In the genomic region with DNA sequence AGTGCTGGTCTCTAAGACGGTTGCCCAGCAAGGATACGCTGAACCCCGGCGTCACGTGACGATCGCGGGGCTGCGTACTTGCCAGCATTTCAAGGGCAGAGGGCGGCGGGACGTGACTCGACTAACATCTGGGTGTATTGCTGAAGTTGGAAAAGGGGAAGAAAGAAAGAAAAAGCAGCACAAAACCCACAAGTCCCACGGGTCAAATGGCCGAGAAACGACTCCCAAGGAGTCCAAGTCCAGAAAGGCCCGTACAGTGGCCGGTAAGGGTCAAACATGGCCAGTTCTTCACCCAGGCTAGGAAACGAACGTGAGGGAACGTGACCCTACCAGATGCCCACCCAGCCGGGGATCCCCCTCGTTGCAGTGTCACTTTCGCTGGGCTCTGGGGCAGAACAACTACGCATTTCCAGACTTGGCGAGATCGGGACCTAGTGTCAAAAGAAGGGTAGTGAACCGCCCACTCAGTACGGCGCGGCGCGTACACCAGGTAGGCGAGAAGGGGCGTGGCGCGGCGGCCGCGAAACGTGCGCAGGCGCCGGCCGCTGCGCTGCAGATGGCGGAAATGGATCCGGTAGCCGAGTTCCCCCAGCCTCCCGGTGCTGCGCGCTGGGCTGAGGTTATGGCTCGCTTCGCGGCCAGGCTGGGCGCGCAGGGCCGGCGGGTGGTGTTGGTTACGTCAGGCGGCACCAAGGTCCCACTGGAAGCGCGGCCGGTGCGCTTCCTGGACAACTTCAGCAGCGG, we compare ENCODE assay signal across 1 cellular context.
TF ChIP-seq lines count a peak whose summit lies in the region.

A gene (plus strand): TSS at position 534 of the 744 bp plus-strand sequence. CDS start 23 bp downstream, at position 557.
A gene with protein sequence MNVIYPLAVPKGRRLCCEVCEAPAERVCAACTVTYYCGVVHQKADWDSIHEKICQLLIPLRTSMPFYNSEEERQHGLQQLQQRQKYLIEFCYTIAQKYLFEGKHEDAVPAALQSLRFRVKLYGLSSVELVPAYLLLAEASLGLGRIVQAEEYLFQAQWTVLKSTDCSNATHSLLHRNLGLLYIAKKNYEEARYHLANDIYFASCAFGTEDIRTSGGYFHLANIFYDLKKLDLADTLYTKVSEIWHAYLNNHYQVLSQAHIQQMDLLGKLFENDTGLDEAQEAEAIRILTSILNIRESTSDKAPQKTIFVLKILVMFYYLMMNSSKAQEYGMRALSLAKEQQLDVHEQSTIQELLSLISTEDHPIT (minus strand): TSS at position 13 of the 744 bp plus-strand sequence. CDS start 25 bp downstream, outside the sequence.

TF ChIP-seq in K562, 482 proteins besides CTCF, POLR2A, EP300 and RAD21 (continued from another document and continues in another):
- TF ChIP-seq, protein P1, sequence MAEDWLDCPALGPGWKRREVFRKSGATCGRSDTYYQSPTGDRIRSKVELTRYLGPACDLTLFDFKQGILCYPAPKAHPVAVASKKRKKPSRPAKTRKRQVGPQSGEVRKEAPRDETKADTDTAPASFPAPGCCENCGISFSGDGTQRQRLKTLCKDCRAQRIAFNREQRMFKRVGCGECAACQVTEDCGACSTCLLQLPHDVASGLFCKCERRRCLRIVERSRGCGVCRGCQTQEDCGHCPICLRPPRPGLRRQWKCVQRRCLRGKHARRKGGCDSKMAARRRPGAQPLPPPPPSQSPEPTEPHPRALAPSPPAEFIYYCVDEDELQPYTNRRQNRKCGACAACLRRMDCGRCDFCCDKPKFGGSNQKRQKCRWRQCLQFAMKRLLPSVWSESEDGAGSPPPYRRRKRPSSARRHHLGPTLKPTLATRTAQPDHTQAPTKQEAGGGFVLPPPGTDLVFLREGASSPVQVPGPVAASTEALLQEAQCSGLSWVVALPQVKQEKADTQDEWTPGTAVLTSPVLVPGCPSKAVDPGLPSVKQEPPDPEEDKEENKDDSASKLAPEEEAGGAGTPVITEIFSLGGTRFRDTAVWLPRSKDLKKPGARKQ (CRISPR knock-in tag; IDR thresholded peaks at IDR 0.05), result peak; percentile 62; the same call in 1 of the 2 replicates
- TF ChIP-seq, protein P2, sequence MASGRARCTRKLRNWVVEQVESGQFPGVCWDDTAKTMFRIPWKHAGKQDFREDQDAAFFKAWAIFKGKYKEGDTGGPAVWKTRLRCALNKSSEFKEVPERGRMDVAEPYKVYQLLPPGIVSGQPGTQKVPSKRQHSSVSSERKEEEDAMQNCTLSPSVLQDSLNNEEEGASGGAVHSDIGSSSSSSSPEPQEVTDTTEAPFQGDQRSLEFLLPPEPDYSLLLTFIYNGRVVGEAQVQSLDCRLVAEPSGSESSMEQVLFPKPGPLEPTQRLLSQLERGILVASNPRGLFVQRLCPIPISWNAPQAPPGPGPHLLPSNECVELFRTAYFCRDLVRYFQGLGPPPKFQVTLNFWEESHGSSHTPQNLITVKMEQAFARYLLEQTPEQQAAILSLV (tag; IDR thresholded peaks at IDR 0.05), result no peak
- TF ChIP-seq SMC3 (conservative IDR thresholded peaks at IDR 0.05; ENCODE audit: insufficient read depth, low read depth, low read length) (no peak), HSF4 (CRISPR knock-in tag; IDR thresholded peaks at IDR 0.05; ENCODE audit: borderline replicate concordance) (no peak), ZNF263 (CRISPR knock-in tag; IDR thresholded peaks at IDR 0.05; ENCODE audit: borderline replicate concordance) (no peak), ERF (CRISPR knock-in tag; IDR thresholded peaks at IDR 0.05) (no peak), ZKSCAN1 (IDR thresholded peaks at IDR 0.05; ENCODE audit: low read depth, low read length) (no peak), POLR2AphosphoS5 (IDR thresholded peaks at IDR 0.05; ENCODE audit: control insufficient read depth, insufficient read depth, low read depth, low read length) (peak; percentile 60; the same call in 1 of the 2 replicates), SP2 (IDR thresholded peaks at IDR 0.05; ENCODE audit: extremely low read depth, low read depth, low read length, poor library complexity, severe bottlenecking) (no peak), EWSR1 (IDR thresholded peaks at IDR 0.05; ENCODE audit: borderline replicate concordance, low read depth, partially characterized antibody) (no peak), ZNF707 (CRISPR knock-in tag; conservative IDR thresholded peaks at IDR 0.05) (no peak), TAF1 (IDR thresholded peaks at IDR 0.05; ENCODE audit: control insufficient read depth, extremely low read depth, insufficient read depth, low read length, severe bottlenecking) (peak; percentile 65), ZBTB7A (IDR thresholded peaks at IDR 0.05; ENCODE audit: borderline replicate concordance, control insufficient read depth, low read depth, low read length) (no peak), FIP1L1 (IDR thresholded peaks at IDR 0.05; ENCODE audit: low read depth, low read length, poor library complexity, severe bottlenecking) (peak; percentile 43), ZBED1 (IDR thresholded peaks at IDR 0.05) (no peak), NFE2L1 (tag; IDR thresholded peaks at IDR 0.05; ENCODE audit: borderline replicate concordance, low read depth) (no peak), ZNF316 (IDR thresholded peaks at IDR 0.05) (no peak), ZNF77 (CRISPR knock-in tag; IDR thresholded peaks at IDR 0.05) (no peak), ZNF140 (CRISPR knock-in tag; IDR thresholded peaks at IDR 0.05) (no peak), SP1 (CRISPR knock-in tag; IDR thresholded peaks at IDR 0.05) (no peak), HDAC1 (IDR thresholded peaks at IDR 0.05) (peak in 1 of 2 experiments; percentile 63; a peak in 1 of 4 replicates), ZNF551 (CRISPR knock-in tag; IDR thresholded peaks at IDR 0.05) (no peak), GABPB2 (CRISPR knock-in tag; conservative IDR thresholded peaks at IDR 0.05) (no peak), KHSRP (IDR thresholded peaks at IDR 0.05) (no peak), HNRNPLL (IDR thresholded peaks at IDR 0.05; ENCODE audit: low read depth, low read length, poor library complexity, severe bottlenecking) (peak; percentile 90), RFX1 (IDR thresholded peaks at IDR 0.05) (no peak), NCOA6 (IDR thresholded peaks at IDR 0.05) (no peak), RAD51 (IDR thresholded peaks at IDR 0.05; ENCODE audit: borderline replicate concordance, low read depth) (peak; percentile 46; the same call in 1 of the 2 replicates), FOSL1 (tag; conservative IDR thresholded peaks at IDR 0.05) (no peak), ZNF780A (CRISPR knock-in tag; IDR thresholded peaks at IDR 0.05) (no peak), TARDBP (IDR thresholded peaks at IDR 0.05) (no peak), CXXC5 (CRISPR knock-in tag; IDR thresholded peaks at IDR 0.05) (peak; percentile 88), HDAC2 (IDR thresholded peaks at IDR 0.05) (no peak), HDGF (IDR thresholded peaks at IDR 0.05) (no peak), ARID2 (IDR thresholded peaks at IDR 0.05) (no peak), FOXK2 (conservative IDR thresholded peaks at IDR 0.05 in 1 of 2, IDR thresholded peaks at IDR 0.05 in 1 of 2; ENCODE audit: low read depth in 2 of 2) (no peak; a peak in 1 of 4 replicates), ZNF384 (IDR thresholded peaks at IDR 0.05; ENCODE audit: low read depth, low read length) (no peak)
- TF ChIP-seq, protein P3, sequence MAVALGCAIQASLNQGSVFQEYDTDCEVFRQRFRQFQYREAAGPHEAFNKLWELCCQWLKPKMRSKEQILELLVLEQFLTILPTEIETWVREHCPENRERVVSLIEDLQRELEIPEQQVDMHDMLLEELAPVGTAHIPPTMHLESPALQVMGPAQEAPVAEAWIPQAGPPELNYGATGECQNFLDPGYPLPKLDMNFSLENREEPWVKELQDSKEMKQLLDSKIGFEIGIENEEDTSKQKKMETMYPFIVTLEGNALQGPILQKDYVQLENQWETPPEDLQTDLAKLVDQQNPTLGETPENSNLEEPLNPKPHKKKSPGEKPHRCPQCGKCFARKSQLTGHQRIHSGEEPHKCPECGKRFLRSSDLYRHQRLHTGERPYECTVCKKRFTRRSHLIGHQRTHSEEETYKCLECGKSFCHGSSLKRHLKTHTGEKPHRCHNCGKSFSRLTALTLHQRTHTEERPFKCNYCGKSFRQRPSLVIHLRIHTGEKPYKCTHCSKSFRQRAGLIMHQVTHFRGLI (CRISPR knock-in tag; IDR thresholded peaks at IDR 0.05), result no peak
- TF ChIP-seq, protein P4, sequence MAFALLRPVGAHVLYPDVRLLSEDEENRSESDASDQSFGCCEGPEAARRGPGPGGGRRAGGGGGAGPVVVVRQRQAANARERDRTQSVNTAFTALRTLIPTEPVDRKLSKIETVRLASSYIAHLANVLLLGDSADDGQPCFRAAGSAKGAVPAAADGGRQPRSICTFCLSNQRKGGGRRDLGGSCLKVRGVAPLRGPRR (CRISPR knock-in tag; IDR thresholded peaks at IDR 0.05), result no peak
- TF ChIP-seq, protein P5, sequence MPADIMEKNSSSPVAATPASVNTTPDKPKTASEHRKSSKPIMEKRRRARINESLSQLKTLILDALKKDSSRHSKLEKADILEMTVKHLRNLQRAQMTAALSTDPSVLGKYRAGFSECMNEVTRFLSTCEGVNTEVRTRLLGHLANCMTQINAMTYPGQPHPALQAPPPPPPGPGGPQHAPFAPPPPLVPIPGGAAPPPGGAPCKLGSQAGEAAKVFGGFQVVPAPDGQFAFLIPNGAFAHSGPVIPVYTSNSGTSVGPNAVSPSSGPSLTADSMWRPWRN (IDR thresholded peaks at IDR 0.05; ENCODE audit: low read depth), result no peak
- TF ChIP-seq, protein P6, sequence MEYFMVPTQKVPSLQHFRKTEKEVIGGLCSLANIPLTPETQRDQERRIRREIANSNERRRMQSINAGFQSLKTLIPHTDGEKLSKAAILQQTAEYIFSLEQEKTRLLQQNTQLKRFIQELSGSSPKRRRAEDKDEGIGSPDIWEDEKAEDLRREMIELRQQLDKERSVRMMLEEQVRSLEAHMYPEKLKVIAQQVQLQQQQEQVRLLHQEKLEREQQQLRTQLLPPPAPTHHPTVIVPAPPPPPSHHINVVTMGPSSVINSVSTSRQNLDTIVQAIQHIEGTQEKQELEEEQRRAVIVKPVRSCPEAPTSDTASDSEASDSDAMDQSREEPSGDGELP (CRISPR knock-in tag; IDR thresholded peaks at IDR 0.05; ENCODE audit: borderline replicate concordance), result peak; percentile 45; the same call in 1 of the 2 replicates
- TF ChIP-seq, protein P7, sequence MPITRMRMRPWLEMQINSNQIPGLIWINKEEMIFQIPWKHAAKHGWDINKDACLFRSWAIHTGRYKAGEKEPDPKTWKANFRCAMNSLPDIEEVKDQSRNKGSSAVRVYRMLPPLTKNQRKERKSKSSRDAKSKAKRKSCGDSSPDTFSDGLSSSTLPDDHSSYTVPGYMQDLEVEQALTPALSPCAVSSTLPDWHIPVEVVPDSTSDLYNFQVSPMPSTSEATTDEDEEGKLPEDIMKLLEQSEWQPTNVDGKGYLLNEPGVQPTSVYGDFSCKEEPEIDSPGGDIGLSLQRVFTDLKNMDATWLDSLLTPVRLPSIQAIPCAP (CRISPR knock-in tag; IDR thresholded peaks at IDR 0.05; ENCODE audit: borderline replicate concordance), result no peak
- TF ChIP-seq, protein P8, sequence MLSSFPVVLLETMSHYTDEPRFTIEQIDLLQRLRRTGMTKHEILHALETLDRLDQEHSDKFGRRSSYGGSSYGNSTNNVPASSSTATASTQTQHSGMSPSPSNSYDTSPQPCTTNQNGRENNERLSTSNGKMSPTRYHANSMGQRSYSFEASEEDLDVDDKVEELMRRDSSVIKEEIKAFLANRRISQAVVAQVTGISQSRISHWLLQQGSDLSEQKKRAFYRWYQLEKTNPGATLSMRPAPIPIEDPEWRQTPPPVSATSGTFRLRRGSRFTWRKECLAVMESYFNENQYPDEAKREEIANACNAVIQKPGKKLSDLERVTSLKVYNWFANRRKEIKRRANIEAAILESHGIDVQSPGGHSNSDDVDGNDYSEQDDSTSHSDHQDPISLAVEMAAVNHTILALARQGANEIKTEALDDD (IDR thresholded peaks at IDR 0.05), result no peak
- TF ChIP-seq, protein P9, sequence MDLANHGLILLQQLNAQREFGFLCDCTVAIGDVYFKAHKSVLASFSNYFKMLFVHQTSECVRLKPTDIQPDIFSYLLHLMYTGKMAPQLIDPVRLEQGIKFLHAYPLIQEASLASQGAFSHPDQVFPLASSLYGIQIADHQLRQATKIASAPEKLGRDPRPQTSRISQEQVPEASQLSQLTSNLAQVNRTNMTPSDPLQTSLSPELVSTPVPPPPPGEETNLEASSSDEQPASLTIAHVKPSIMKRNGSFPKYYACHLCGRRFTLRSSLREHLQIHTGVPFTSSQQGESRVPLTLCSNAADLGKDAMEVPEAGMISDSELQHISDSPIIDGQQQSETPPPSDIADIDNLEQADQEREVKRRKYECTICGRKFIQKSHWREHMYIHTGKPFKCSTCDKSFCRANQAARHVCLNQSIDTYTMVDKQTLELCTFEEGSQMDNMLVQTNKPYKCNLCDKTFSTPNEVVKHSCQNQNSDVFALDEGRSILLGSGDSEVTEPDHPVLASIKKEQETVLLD (IDR thresholded peaks at IDR 0.05), result peak; percentile 75; the same call in 1 of the 2 replicates
- TF ChIP-seq, protein P10, sequence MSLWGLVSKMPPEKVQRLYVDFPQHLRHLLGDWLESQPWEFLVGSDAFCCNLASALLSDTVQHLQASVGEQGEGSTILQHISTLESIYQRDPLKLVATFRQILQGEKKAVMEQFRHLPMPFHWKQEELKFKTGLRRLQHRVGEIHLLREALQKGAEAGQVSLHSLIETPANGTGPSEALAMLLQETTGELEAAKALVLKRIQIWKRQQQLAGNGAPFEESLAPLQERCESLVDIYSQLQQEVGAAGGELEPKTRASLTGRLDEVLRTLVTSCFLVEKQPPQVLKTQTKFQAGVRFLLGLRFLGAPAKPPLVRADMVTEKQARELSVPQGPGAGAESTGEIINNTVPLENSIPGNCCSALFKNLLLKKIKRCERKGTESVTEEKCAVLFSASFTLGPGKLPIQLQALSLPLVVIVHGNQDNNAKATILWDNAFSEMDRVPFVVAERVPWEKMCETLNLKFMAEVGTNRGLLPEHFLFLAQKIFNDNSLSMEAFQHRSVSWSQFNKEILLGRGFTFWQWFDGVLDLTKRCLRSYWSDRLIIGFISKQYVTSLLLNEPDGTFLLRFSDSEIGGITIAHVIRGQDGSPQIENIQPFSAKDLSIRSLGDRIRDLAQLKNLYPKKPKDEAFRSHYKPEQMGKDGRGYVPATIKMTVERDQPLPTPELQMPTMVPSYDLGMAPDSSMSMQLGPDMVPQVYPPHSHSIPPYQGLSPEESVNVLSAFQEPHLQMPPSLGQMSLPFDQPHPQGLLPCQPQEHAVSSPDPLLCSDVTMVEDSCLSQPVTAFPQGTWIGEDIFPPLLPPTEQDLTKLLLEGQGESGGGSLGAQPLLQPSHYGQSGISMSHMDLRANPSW (CRISPR knock-in tag; IDR thresholded peaks at IDR 0.05), result no peak
- TF ChIP-seq, protein P11, sequence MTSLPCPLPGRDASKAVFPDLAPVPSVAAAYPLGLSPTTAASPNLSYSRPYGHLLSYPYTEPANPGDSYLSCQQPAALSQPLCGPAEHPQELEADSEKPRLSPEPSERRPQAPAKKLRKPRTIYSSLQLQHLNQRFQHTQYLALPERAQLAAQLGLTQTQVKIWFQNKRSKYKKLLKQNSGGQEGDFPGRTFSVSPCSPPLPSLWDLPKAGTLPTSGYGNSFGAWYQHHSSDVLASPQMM (CRISPR knock-in tag; IDR thresholded peaks at IDR 0.05), result no peak
